ENCODE assay signal across 8 cellular contexts in genomic region chr2:236022128-236022527, GRCh38.
"Had no signal": no experiment of that assay in that cellular context is flagged by ENCODE, and none has a peak within 500 bp of the region (broad histone marks: within the 10 kb centered on the region; RNA-seq: fewer than 3 reads in every experiment).

No MANE protein-coding gene starts in this region.

- H3K4me1 ChIP-seq: HAP-1 had no signal

- H2AFZ ChIP-seq: GM23248 had no signal

- H3K4me3 ChIP-seq: GM23248, HAP-1 had no signal

- ATAC-seq: HCT116, HepG2 had no signal

- H3K36me3 ChIP-seq: HAP-1 had no signal

- H3K9me3 ChIP-seq: HAP-1 had no signal

- DNase-seq: GM23248, GOT3, H7, HFFc6 had no signal

- H3K27ac ChIP-seq: GM23248, HL-60 had no signal

- H3K9ac ChIP-seq: GM23248 had no signal
